ENCODE assay signal across 14 cellular contexts in genomic region chr4:138834029-138834428, GRCh38.
DNase-seq lines count a peak whose midpoint lies in the region; ATAC-seq and TF ChIP-seq lines count a peak whose summit lies in the region.
"Had no signal": no experiment of that assay in that cellular context is flagged by ENCODE, and none has a peak within 500 bp of the region (broad histone marks: within the 10 kb centered on the region; RNA-seq: fewer than 3 reads in every experiment).

No MANE protein-coding gene starts in this region.

- DNase-seq in kidney tubule cell (ENCODE audit: low spot score): peak; percentile 88
- no peak for DNase-seq in COLO668 (lab: John Stamatoyannopoulos, UW; ENCODE audit: unreplicated experiment)
- DNase-seq in NCI-H446 treated with DMSO at 0.1 percent for 48 hours (lab: John Stamatoyannopoulos, UW): no peak
- DNase-seq in PC-9: no peak
- no peak for DNase-seq in NCI-H446 (lab: John Stamatoyannopoulos, UW)
- DNase-seq: activated CD4-positive, alpha-beta T cell treated with anti-CD3 and anti-CD28 coated beads, Interleukin-2, amount 10 ng/mL, durations not matched to agents 7 days and 5 days; effector memory CD8-positive, alpha-beta T cell; GDM1; NCI-H2081 treated with DMSO at 0.1 percent for 48 hours; substantia nigra had no signal

- TF ChIP-seq CTCF in PC-9 (conservative IDR thresholded peaks at IDR 0.05): no peak

- POLR2A ChIA-PET in PC-9 (lab: Charles Lee; ENCODE audit: unreplicated experiment): no interaction called here

- H2AFZ ChIP-seq in PC-9: no peak overlapping the region

- ATAC-seq in GM19043 (IDR thresholded peaks at IDR 0.05; ENCODE audit: low read depth, unreplicated experiment) (peak; percentile 59), HG02588 (IDR thresholded peaks at IDR 0.05; ENCODE audit: unreplicated experiment) (peak; percentile 51), HG03460 (IDR thresholded peaks at IDR 0.05; ENCODE audit: unreplicated experiment) (peak; percentile 69)
- ATAC-seq: effector memory CD8-positive, alpha-beta T cell; K562 had no signal

- no peaks in the 10 kb centered on the region for H3K27me3 ChIP-seq in PC-9 (ENCODE audit: insufficient read depth, low read depth)

- no peak overlapping the region for H3K4me3 ChIP-seq in PC-9
- H3K4me3 ChIP-seq: K562 had no signal

- no peaks in the 10 kb centered on the region for H3K36me3 ChIP-seq in PC-9 (ENCODE audit: low read depth)

- BruUV-seq in PC-9 (replicated peaks; lab: Mats Ljungman, UMichigan): no TSS peak

- no peaks in the 10 kb centered on the region for H3K9me2 ChIP-seq in PC-9 (ENCODE audit: insufficient read depth)

- H3K27ac ChIP-seq in PC-9: no peak overlapping the region

- CTCF ChIA-PET in PC-9 (lab: Charles Lee): interaction anchor here (0.7 kb wide), 1 partner anchor 104 kb away, joined by 3 read pairs; no protein-coding TSS in a partner anchor

- H3K9me3 ChIP-seq in PC-9 (ENCODE audit: insufficient read depth, low read depth): no peaks in the 10 kb centered on the region

- no peaks in the 10 kb centered on the region for H3K79me2 ChIP-seq in PC-9 (ENCODE audit: low read depth)

- H3K4me2 ChIP-seq in PC-9: no peak overlapping the region

- no peaks in the 10 kb centered on the region for H3K4me1 ChIP-seq in PC-9 (replicated peaks; ENCODE audit: insufficient read depth)

- H3F3A ChIP-seq in PC-9 (ENCODE audit: insufficient read depth, low read depth): no peaks in the 10 kb centered on the region

- intact Hi-C loops in PC-9 (cut with micrococcal nuclease; ENCODE audit: unreplicated experiment): no loop called here

- H4K20me1 ChIP-seq in PC-9 (ENCODE audit: insufficient read depth): no peaks in the 10 kb centered on the region
